Comparison of ENCODE assay signal across 1 cellular context in the genomic region with DNA sequence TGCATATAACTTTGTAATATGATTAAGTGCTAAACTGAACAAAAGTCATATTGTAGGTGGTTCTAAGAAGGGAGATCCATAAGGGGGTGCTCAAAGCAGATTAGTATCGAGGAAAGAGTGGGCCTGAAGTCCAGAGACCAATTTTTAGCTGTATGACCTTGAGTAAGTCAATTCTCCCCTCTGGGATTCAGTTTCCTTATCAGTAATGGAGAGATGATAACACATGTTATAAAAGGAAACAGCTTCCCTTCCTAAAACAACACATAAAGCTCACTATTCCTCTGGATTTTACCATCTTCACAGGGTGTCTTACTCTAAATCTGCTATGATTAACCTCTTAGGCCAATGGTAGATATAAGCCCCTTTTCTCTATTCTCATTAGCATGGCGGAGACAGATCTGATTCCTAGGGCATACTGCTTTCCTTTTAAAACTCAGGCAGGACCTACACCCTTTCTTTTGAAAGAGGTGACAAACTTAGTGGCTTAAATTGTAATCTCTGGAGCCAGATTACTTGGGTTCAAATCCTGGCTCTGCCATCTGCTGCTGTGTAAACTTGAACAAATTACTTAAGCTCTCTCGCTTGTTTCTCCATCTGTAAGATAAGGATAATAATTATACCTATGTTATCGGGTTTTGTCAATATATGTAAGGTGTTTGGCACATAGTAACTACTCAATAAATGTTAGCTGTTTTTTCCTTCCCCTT.
TF ChIP-seq lines count a peak whose summit lies in the region.

No MANE protein-coding gene starts in this region.

TF ChIP-seq in K562, 482 proteins besides CTCF, POLR2A, EP300 and RAD21:
- TF ChIP-seq TCF3 (CRISPR knock-in tag; IDR thresholded peaks at IDR 0.05) (0 out of 2 replicates have a peak, but pooled peaks have one; percentile 8), TAL1 (IDR thresholded peaks at IDR 0.05) (peak; percentile 33; the same call in 1 of the 2 replicates), ESRRA (IDR thresholded peaks at IDR 0.05; ENCODE audit: borderline replicate concordance, low read depth) (peak; percentile 65; the same call in 1 of the 2 replicates), CBFA2T3 (IDR thresholded peaks at IDR 0.05) (peak; percentile 41), TEAD4 (IDR thresholded peaks at IDR 0.05; ENCODE audit: low read length) (peak; percentile 47; the same call in 1 of the 2 replicates), TEAD4 (CRISPR knock-in tag; IDR thresholded peaks at IDR 0.05; ENCODE audit: borderline replicate concordance) (no peak), ZNF316 (IDR thresholded peaks at IDR 0.05) (no peak)
- TF ChIP-seq, protein P1, sequence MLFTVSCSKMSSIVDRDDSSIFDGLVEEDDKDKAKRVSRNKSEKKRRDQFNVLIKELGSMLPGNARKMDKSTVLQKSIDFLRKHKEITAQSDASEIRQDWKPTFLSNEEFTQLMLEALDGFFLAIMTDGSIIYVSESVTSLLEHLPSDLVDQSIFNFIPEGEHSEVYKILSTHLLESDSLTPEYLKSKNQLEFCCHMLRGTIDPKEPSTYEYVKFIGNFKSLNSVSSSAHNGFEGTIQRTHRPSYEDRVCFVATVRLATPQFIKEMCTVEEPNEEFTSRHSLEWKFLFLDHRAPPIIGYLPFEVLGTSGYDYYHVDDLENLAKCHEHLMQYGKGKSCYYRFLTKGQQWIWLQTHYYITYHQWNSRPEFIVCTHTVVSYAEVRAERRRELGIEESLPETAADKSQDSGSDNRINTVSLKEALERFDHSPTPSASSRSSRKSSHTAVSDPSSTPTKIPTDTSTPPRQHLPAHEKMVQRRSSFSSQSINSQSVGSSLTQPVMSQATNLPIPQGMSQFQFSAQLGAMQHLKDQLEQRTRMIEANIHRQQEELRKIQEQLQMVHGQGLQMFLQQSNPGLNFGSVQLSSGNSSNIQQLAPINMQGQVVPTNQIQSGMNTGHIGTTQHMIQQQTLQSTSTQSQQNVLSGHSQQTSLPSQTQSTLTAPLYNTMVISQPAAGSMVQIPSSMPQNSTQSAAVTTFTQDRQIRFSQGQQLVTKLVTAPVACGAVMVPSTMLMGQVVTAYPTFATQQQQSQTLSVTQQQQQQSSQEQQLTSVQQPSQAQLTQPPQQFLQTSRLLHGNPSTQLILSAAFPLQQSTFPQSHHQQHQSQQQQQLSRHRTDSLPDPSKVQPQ (CRISPR knock-in tag; IDR thresholded peaks at IDR 0.05; ENCODE audit: borderline replicate concordance): no peak
